In genomic region chr15:37086120-37086519, GRCh38 we compare ENCODE assay signal across 2 cellular contexts.
TF ChIP-seq lines count a peak whose summit lies in the region.

No MANE protein-coding gene starts in this region.

TF ChIP-seq in liver, 16 proteins besides CTCF, POLR2A, EP300 and RAD21:
- TF ChIP-seq FOXA2 (IDR thresholded peaks at IDR 0.05) (no peak), REST (IDR thresholded peaks at IDR 0.05) (peak; percentile 62)

TF ChIP-seq in HepG2, 621 proteins besides CTCF, POLR2A, EP300 and RAD21:
- no peak for TF ChIP-seq ZNF121 (CRISPR knock-in tag; IDR thresholded peaks at IDR 0.05)
- TF ChIP-seq TAF1 (CRISPR knock-in tag; IDR thresholded peaks at IDR 0.05): no peak
- TF ChIP-seq ZNF225 (CRISPR knock-in tag; IDR thresholded peaks at IDR 0.05): no peak
- TF ChIP-seq PRDM15 (CRISPR knock-in tag; IDR thresholded peaks at IDR 0.05): no peak
- no peak for TF ChIP-seq KAT2B (IDR thresholded peaks at IDR 0.05; ENCODE audit: borderline replicate concordance, low read depth, low read length)
- TF ChIP-seq ASH2L (IDR thresholded peaks at IDR 0.05; ENCODE audit: insufficient read length, low read depth, low read length): no peak
- TF ChIP-seq RBFOX2 (IDR thresholded peaks at IDR 0.05; ENCODE audit: low read depth, low read length): no peak
- TF ChIP-seq TBP (CRISPR knock-in tag; IDR thresholded peaks at IDR 0.05): no peak
- TF ChIP-seq ZNF891 (CRISPR knock-in tag; IDR thresholded peaks at IDR 0.05): no peak
- TF ChIP-seq U2AF2 (IDR thresholded peaks at IDR 0.05; ENCODE audit: low read depth, low read length): no peak
- no peak for TF ChIP-seq ZNF569 (CRISPR knock-in tag; IDR thresholded peaks at IDR 0.05; ENCODE audit: borderline replicate concordance)
- TF ChIP-seq PRMT3 (CRISPR knock-in tag; IDR thresholded peaks at IDR 0.05; ENCODE audit: borderline replicate concordance, low read depth): no peak
- no peak for TF ChIP-seq ZNF563 (CRISPR knock-in tag; IDR thresholded peaks at IDR 0.05)
- TF ChIP-seq ARHGAP35 (CRISPR knock-in tag; IDR thresholded peaks at IDR 0.05; ENCODE audit: borderline replicate concordance): no peak
- no peak for TF ChIP-seq ZNF672 (CRISPR knock-in tag; IDR thresholded peaks at IDR 0.05)
- no peak for TF ChIP-seq ZNF773 (CRISPR knock-in tag; IDR thresholded peaks at IDR 0.05; ENCODE audit: borderline replicate concordance)
- no peak for TF ChIP-seq SIN3B (IDR thresholded peaks at IDR 0.05; ENCODE audit: low read length)
TF ChIP-seq in HepG2: peak in this region for 0.
